1 cellular context compared by ENCODE assay signal in the genomic region with DNA sequence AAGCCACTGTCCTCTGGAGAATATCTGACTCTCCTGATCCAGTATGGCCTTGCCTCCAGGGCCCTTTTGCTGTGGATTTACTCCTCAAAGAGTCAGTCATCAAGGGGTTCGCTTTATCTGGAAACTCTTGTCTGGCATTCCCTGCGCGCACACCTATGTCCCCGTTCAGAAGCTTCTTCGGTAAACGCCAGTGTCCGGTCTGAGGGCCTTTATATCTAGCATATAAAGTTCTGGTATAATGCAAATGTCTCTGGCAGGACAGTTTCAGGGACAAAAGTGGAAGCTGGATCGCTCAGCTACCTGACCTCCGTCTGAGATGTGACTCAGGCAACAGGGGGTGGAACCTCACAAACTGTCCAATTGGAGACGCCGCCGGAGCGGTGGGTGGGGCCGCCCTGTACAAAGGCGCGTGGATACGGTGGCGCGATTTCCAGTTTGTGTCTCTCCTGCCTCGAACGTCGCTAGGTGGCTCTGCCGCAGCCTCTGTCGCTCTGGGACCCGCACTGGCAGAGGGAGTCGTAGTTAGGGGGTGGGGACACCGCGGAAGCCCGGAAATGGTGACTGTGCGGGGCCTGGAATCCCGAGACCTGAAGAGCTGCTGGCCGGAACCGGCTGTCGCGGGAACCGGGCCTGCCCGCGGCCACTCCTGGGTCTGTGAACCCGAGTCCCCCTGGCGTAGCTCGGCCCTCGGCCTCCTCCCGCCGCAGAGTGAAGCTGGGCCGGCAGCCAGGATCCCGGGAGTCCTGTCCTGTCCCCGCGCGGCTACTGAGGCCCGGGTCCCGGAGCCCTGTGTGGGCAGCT.
TF ChIP-seq lines count a peak whose summit lies in the region.

No MANE protein-coding gene starts in this region.

TF ChIP-seq in GM12878, 131 proteins besides CTCF, POLR2A, EP300 and RAD21 (continued from another document):
- TF ChIP-seq, protein P1, sequence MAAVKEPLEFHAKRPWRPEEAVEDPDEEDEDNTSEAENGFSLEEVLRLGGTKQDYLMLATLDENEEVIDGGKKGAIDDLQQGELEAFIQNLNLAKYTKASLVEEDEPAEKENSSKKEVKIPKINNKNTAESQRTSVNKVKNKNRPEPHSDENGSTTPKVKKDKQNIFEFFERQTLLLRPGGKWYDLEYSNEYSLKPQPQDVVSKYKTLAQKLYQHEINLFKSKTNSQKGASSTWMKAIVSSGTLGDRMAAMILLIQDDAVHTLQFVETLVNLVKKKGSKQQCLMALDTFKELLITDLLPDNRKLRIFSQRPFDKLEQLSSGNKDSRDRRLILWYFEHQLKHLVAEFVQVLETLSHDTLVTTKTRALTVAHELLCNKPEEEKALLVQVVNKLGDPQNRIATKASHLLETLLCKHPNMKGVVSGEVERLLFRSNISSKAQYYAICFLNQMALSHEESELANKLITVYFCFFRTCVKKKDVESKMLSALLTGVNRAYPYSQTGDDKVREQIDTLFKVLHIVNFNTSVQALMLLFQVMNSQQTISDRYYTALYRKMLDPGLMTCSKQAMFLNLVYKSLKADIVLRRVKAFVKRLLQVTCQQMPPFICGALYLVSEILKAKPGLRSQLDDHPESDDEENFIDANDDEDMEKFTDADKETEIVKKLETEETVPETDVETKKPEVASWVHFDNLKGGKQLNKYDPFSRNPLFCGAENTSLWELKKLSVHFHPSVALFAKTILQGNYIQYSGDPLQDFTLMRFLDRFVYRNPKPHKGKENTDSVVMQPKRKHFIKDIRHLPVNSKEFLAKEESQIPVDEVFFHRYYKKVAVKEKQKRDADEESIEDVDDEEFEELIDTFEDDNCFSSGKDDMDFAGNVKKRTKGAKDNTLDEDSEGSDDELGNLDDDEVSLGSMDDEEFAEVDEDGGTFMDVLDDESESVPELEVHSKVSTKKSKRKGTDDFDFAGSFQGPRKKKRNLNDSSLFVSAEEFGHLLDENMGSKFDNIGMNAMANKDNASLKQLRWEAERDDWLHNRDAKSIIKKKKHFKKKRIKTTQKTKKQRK (IDR thresholded peaks at IDR 0.05; ENCODE audit: low read depth, low read length), result no peak
- peak; percentile 19; the same call in 1 of the 2 replicates for TF ChIP-seq PAX5 (IDR thresholded peaks at IDR 0.05; ENCODE audit: borderline replicate concordance, low read depth, low read length)
- no peak for TF ChIP-seq ZSCAN29 (IDR thresholded peaks at IDR 0.05)
- peak; percentile 70 for TF ChIP-seq GATAD2B (conservative IDR thresholded peaks at IDR 0.05; ENCODE audit: low read depth)
- no peak for TF ChIP-seq EGR1 (IDR thresholded peaks at IDR 0.05; ENCODE audit: borderline replicate concordance in 1 of 2, low read depth in 2 of 2, low read length in 2 of 2)
- no peak for TF ChIP-seq PAX8 (IDR thresholded peaks at IDR 0.05)
- TF ChIP-seq, protein P2, sequence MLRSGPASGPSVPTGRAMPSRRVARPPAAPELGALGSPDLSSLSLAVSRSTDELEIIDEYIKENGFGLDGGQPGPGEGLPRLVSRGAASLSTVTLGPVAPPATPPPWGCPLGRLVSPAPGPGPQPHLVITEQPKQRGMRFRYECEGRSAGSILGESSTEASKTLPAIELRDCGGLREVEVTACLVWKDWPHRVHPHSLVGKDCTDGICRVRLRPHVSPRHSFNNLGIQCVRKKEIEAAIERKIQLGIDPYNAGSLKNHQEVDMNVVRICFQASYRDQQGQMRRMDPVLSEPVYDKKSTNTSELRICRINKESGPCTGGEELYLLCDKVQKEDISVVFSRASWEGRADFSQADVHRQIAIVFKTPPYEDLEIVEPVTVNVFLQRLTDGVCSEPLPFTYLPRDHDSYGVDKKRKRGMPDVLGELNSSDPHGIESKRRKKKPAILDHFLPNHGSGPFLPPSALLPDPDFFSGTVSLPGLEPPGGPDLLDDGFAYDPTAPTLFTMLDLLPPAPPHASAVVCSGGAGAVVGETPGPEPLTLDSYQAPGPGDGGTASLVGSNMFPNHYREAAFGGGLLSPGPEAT (IDR thresholded peaks at IDR 0.05; ENCODE audit: low read depth), result peak; percentile 9; the same call in 1 of the 2 replicates
- TF ChIP-seq TCF7 (IDR thresholded peaks at IDR 0.05; ENCODE audit: borderline replicate concordance), result no peak; the same call in 1 of the 2 replicates
- TF ChIP-seq SMAD1 (IDR thresholded peaks at IDR 0.05; ENCODE audit: low read depth, partially characterized antibody), result no peak
- peak; percentile 80; the same call in 1 of the 2 replicates for TF ChIP-seq TAF1 (IDR thresholded peaks at IDR 0.05; ENCODE audit: borderline replicate concordance, low read depth, low read length)
- TF ChIP-seq IKZF1 (conservative IDR thresholded peaks at IDR 0.05), result peak; percentile 57
- no peak for TF ChIP-seq SIN3A (IDR thresholded peaks at IDR 0.05; ENCODE audit: low read depth, low read length)
- no peak for TF ChIP-seq ZNF274 (IDR thresholded peaks at IDR 0.05; ENCODE audit: insufficient read depth, insufficient read length)
- TF ChIP-seq, protein P3, sequence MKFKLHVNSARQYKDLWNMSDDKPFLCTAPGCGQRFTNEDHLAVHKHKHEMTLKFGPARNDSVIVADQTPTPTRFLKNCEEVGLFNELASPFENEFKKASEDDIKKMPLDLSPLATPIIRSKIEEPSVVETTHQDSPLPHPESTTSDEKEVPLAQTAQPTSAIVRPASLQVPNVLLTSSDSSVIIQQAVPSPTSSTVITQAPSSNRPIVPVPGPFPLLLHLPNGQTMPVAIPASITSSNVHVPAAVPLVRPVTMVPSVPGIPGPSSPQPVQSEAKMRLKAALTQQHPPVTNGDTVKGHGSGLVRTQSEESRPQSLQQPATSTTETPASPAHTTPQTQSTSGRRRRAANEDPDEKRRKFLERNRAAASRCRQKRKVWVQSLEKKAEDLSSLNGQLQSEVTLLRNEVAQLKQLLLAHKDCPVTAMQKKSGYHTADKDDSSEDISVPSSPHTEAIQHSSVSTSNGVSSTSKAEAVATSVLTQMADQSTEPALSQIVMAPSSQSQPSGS (IDR thresholded peaks at IDR 0.05; ENCODE audit: low read length), result no peak
- no peak for TF ChIP-seq SREBF1 (IDR thresholded peaks at IDR 0.05; ENCODE audit: low read length)
- no peak for TF ChIP-seq MTA3 (IDR thresholded peaks at IDR 0.05; ENCODE audit: borderline replicate concordance, low read length)
- no peak for TF ChIP-seq MYC (IDR thresholded peaks at IDR 0.05; ENCODE audit: insufficient read depth, insufficient read length, insufficient replicate concordance, low read length, severe bottlenecking)
- TF ChIP-seq MTA2 (IDR thresholded peaks at IDR 0.05; ENCODE audit: low read depth), result no peak
- TF ChIP-seq POU2F2 (IDR thresholded peaks at IDR 0.05; ENCODE audit: borderline replicate concordance, low read depth, low read length), result peak; percentile 38; the same call in 1 of the 3 replicates
- peak in 1 of 2 experiments; percentile 28; a peak in 1 of 4 replicates for TF ChIP-seq IKZF2 (IDR thresholded peaks at IDR 0.05)
- no peak for TF ChIP-seq SP1 (IDR thresholded peaks at IDR 0.05; ENCODE audit: low read depth, low read length)
- peak; percentile 78; the same call in 1 of the 2 replicates for TF ChIP-seq NBN (IDR thresholded peaks at IDR 0.05)
- TF ChIP-seq DPF2 (IDR thresholded peaks at IDR 0.05), result no peak
- TF ChIP-seq, protein P4, sequence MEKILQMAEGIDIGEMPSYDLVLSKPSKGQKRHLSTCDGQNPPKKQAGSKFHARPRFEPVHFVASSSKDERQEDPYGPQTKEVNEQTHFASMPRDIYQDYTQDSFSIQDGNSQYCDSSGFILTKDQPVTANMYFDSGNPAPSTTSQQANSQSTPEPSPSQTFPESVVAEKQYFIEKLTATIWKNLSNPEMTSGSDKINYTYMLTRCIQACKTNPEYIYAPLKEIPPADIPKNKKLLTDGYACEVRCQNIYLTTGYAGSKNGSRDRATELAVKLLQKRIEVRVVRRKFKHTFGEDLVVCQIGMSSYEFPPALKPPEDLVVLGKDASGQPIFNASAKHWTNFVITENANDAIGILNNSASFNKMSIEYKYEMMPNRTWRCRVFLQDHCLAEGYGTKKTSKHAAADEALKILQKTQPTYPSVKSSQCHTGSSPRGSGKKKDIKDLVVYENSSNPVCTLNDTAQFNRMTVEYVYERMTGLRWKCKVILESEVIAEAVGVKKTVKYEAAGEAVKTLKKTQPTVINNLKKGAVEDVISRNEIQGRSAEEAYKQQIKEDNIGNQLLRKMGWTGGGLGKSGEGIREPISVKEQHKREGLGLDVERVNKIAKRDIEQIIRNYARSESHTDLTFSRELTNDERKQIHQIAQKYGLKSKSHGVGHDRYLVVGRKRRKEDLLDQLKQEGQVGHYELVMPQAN (conservative IDR thresholded peaks at IDR 0.05), result 0 out of 2 replicates have a peak, but pooled peaks have one; percentile 25
- TF ChIP-seq, protein P5, sequence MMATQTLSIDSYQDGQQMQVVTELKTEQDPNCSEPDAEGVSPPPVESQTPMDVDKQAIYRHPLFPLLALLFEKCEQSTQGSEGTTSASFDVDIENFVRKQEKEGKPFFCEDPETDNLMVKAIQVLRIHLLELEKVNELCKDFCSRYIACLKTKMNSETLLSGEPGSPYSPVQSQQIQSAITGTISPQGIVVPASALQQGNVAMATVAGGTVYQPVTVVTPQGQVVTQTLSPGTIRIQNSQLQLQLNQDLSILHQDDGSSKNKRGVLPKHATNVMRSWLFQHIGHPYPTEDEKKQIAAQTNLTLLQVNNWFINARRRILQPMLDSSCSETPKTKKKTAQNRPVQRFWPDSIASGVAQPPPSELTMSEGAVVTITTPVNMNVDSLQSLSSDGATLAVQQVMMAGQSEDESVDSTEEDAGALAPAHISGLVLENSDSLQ (IDR thresholded peaks at IDR 0.05), result 0 out of 2 replicates have a peak, but pooled peaks have one; percentile 62
- TF ChIP-seq, protein P6, sequence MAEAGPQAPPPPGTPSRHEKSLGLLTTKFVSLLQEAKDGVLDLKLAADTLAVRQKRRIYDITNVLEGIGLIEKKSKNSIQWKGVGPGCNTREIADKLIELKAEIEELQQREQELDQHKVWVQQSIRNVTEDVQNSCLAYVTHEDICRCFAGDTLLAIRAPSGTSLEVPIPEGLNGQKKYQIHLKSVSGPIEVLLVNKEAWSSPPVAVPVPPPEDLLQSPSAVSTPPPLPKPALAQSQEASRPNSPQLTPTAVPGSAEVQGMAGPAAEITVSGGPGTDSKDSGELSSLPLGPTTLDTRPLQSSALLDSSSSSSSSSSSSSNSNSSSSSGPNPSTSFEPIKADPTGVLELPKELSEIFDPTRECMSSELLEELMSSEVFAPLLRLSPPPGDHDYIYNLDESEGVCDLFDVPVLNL (IDR thresholded peaks at IDR 0.05; ENCODE audit: low read depth, low read length), result peak; percentile 69; the same call in 1 of the 2 replicates
- TF ChIP-seq CBX3 (IDR thresholded peaks at IDR 0.05; ENCODE audit: borderline replicate concordance, low read depth), result no peak
- no peak for TF ChIP-seq ZZZ3 (IDR thresholded peaks at IDR 0.05; ENCODE audit: control insufficient read depth, insufficient read length, low read depth)
